ENCODE assay signal across 8 cellular contexts in the genomic region with DNA sequence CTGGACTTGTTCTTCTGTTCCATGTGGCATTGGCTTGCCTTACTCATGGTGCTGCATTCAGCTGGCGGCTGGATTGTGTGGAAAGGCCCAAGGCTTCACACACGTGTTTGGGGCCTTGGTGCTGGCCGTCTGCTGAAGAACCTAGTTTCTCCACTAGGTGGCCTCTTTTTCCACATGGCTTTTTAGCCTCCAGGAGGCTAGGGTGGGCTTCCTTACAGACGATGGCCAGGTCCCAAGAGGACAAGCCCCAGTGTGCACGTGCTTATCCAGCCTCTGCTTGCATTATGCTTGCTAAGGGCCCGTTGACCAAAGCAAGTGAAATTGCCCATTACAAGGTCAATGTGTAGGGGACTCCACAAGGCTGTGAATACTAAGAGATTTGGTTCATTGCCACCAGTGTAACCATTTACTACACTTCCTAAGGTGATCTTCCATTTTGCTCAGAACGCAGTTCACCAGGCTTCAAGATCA. TPM values are rescaled to one million over a fixed set of nuclear protein-coding genes. Genes with fewer than 3 reads are reported as not detected.
DNase-seq lines count a peak whose midpoint lies in the region; ATAC-seq and TF ChIP-seq lines count a peak whose summit lies in the region.

No MANE protein-coding gene starts in this region.

- H4K20me1 ChIP-seq in Karpas-422 (ENCODE audit: insufficient read depth, low read depth, low read length), result no peaks in the 10 kb centered on the region

- no peak overlapping the region for H3K4me3 Mint-ChIP-seq in memory B cell

- 49 to 68% methylated on average over 4 to 7 of the region's 7 CpGs for WGBS in body of pancreas, 2 donors
- no CpG with 5 or more reads among the region's 7 CpGs for WGBS in neuronal stem cell (ENCODE audit: extremely low coverage in 2 of 2, insufficient read length in 2 of 2, insufficient replicate concordance in 1 of 2), 2 donors

- H3K27ac Mint-ChIP-seq in memory B cell, result no peak overlapping the region

- H3K4me2 ChIP-seq in Karpas-422 (ENCODE audit: low read depth, low read length, poor library complexity, severe bottlenecking), result no peak overlapping the region
- no peak overlapping the region for H3K4me2 ChIP-seq in neuronal stem cell (ENCODE audit: insufficient read depth, low read length, poor library complexity, severe bottlenecking)

- H2BK12ac ChIP-seq in neuronal stem cell (ENCODE audit: low read length), result no peak overlapping the region

- H3K79me2 ChIP-seq in Karpas-422 (ENCODE audit: low read length), result no peaks in the 10 kb centered on the region

- H3K36me3 ChIP-seq in Karpas-422 (ENCODE audit: insufficient read depth, low read length) (no peaks in the 10 kb centered on the region), body of pancreas (replicated peaks in 1 of 2; ENCODE audit: insufficient read depth in 1 of 2, low read depth in 2 of 2) (no peaks in the 10 kb centered on the region), neuronal stem cell (replicated peaks in 1 of 2; ENCODE audit: control insufficient read depth in 2 of 2, insufficient read depth in 2 of 2, low read length in 2 of 2) (no peaks in the 10 kb centered on the region)

- no peaks in the 10 kb centered on the region for H3K4me1 ChIP-seq in Karpas-422 (ENCODE audit: low read length)
- peaks cover 2% of the 10 kb centered on the region for H3K4me1 ChIP-seq in body of pancreas
- peaks cover 0 to 12% of the 10 kb centered on the region in 2 donors for H3K4me1 ChIP-seq in neuronal stem cell (ENCODE audit: control insufficient read depth in 2 of 2, insufficient read depth in 1 of 2, low read depth in 1 of 2, low read length in 2 of 2)

- no peaks in the 10 kb centered on the region for H3K79me1 ChIP-seq in neuronal stem cell (ENCODE audit: low read depth, low read length)

- ATAC-seq in body of pancreas, result no peak
- peak; percentile 32 for ATAC-seq in memory B cell (ENCODE audit: low read depth)
- ATAC-seq in HG02870 (IDR thresholded peaks at IDR 0.05; ENCODE audit: unreplicated experiment), result no peak

- DNase-seq in ELF-1 (ENCODE audit: low read depth, low spot score), result peak; percentile 80
- peak; percentile 77 for DNase-seq in Karpas-422
- DNase-seq in body of pancreas, result peak; percentile 20 to 28 (median 26)
- no peak for DNase-seq in memory B cell (ENCODE audit: low spot score in 2 of 2)
- no peak for DNase-seq in NK-92 treated with Interleukin-12 subunit alpha and Interleukin-12 subunit beta, amount 100 ng/mL, for 24 hours (lab: John Stamatoyannopoulos, UW)
- no peak for DNase-seq in neuronal stem cell (ENCODE audit: low spot score)
- DNase-seq in effector CD8-positive, alpha-beta T cell (lab: John Stamatoyannopoulos, UW), result no peak

- no peak overlapping the region for H2BK15ac ChIP-seq in neuronal stem cell (ENCODE audit: low read length)

- no peaks in the 10 kb centered on the region for H3K36me3 Mint-ChIP-seq in memory B cell

- no peak overlapping the region for H4K91ac ChIP-seq in neuronal stem cell (ENCODE audit: low read depth, low read length, poor library complexity)

- H2BK5ac ChIP-seq in neuronal stem cell (ENCODE audit: low read length), result no peak overlapping the region

- H2AFZ ChIP-seq in Karpas-422 (ENCODE audit: low read length), result peak overlapping the region; percentile 77; the same call in 1 of the 2 replicates
- no peak overlapping the region for H2AFZ ChIP-seq in neuronal stem cell (ENCODE audit: low read length)

- no peak overlapping the region for H4K8ac ChIP-seq in neuronal stem cell (ENCODE audit: low read depth, low read length)

- H3K14ac ChIP-seq in neuronal stem cell (ENCODE audit: low read length), result no peak overlapping the region

- no peak overlapping the region for H3K23ac ChIP-seq in neuronal stem cell (ENCODE audit: low read depth, low read length, poor library complexity)

- H3K18ac ChIP-seq in neuronal stem cell (ENCODE audit: low read length), result no peak overlapping the region

- no peak overlapping the region for H3K27ac ChIP-seq in Karpas-422 (ENCODE audit: low read length)
- no peak overlapping the region for H3K27ac ChIP-seq in body of pancreas
- no peak overlapping the region for H3K27ac ChIP-seq in neuronal stem cell (replicated peaks; ENCODE audit: low read length)

- no peak overlapping the region for H3K4ac ChIP-seq in neuronal stem cell (ENCODE audit: low read length)

- H3K27me3 ChIP-seq in Karpas-422 (ENCODE audit: low read length) (no peaks in the 10 kb centered on the region), body of pancreas (no peaks in the 10 kb centered on the region), neuronal stem cell (ENCODE audit: control insufficient read depth in 3 of 3, insufficient read depth in 3 of 3, low read depth in 1 of 3, low read length in 3 of 3) (peaks cover 0 to 18% (median 0%) of the 10 kb centered on the region in 3 experiments)

- no peak for TF ChIP-seq POLR2A in body of pancreas (IDR thresholded peaks at IDR 0.05)

- H2BK120ac ChIP-seq in neuronal stem cell (ENCODE audit: low read depth, low read length), result no peak overlapping the region

- no peaks in the 10 kb centered on the region for H3K4me1 Mint-ChIP-seq in memory B cell

- no peak overlapping the region for H2AK5ac ChIP-seq in neuronal stem cell (ENCODE audit: low read depth, low read length)

- peaks cover 8% of the 10 kb centered on the region for H3K27me3 Mint-ChIP-seq in memory B cell

- H3K9ac ChIP-seq in Karpas-422 (ENCODE audit: low read length) (no peak overlapping the region), neuronal stem cell (ENCODE audit: low read depth, low read length, poor library complexity) (no peak overlapping the region)

- H3K9me3 ChIP-seq in Karpas-422 (ENCODE audit: low read length) (no peaks in the 10 kb centered on the region), body of pancreas (no peaks in the 10 kb centered on the region), neuronal stem cell (replicated peaks in 1 of 2; ENCODE audit: control insufficient read depth in 2 of 2, insufficient read depth in 1 of 2, low read depth in 1 of 2, low read length in 2 of 2) (no peaks in the 10 kb centered on the region)

- H3K9me2 ChIP-seq in Karpas-422 (replicated peaks; ENCODE audit: insufficient read depth, low read length), result no peaks in the 10 kb centered on the region

- no peaks in the 10 kb centered on the region for H3K9me3 Mint-ChIP-seq in memory B cell

- TF ChIP-seq CTCF in body of pancreas (IDR thresholded peaks at IDR 0.05), result peak; percentile 22 to 46 (median 39)

- intact Hi-C loops in body of pancreas (cut with DNase I), result no loop called here

- no peak overlapping the region for H3K4me3 ChIP-seq in Karpas-422 (ENCODE audit: low read length)
- H3K4me3 ChIP-seq in body of pancreas, result no peak overlapping the region
- no peak overlapping the region for H3K4me3 ChIP-seq in neuronal stem cell (ENCODE audit: low read length in 2 of 2)

RNA-seq across cellular contexts. Expression of gene FOXO6, which starts 47.5 kb away (rescaled TPM):
- 0.51 TPM in 1 of 2 replicates, not detected in the other for total RNA-seq in Karpas-422 (2014; rRNA removed; shearing (Covaris generic); ENCODE audit: low replicate concordance)
- 1 to 10 TPM; 1.0 to 2.3 TPM for total RNA-seq in body of pancreas
- 3.4 TPM for polyA plus RNA-seq in neuronal stem cell (2013, experiment 1 of 2)
- polyA plus RNA-seq in neuronal stem cell (2013, experiment 2 of 2), result 3.1 TPM

Comparison
In these comparisons a context has a peak if more than half of its experiments do, and no peak if none do; other contexts are left out.
1. DNase-seq: peak in ELF-1 (single experiment), Karpas-422 (single experiment) and body of pancreas (4 of 4); none in memory B cell (0 of 2), NK-92 treated with Interleukin-12 subunit alpha and Interleukin-12 subunit beta, amount 100 ng/mL, for 24 hours (single experiment), neuronal stem cell (single experiment) and effector CD8-positive, alpha-beta T cell (single experiment).